ENCODE assay signal across 14 cellular contexts in genomic region chr15:85019815-85020590, GRCh38. TPM values are rescaled to one million over a fixed set of nuclear protein-coding genes. Genes with fewer than 3 reads are reported as not detected.
DNase-seq lines count a peak whose midpoint lies in the region; ATAC-seq and TF ChIP-seq lines count a peak whose summit lies in the region.
"Had no signal": no experiment of that assay in that cellular context is flagged by ENCODE, and none has a peak within 500 bp of the region (broad histone marks: within the 10 kb centered on the region; RNA-seq: fewer than 3 reads in every experiment).

No MANE protein-coding gene starts in this region.

- peaks cover 14% of the 10 kb centered on the region for H3K4me1 ChIP-seq in HUES48 (ENCODE audit: control insufficient read depth, insufficient read depth, low read length)

- no peaks in the 10 kb centered on the region for H3K27me3 Mint-ChIP-seq in activated T-helper 1 cell treated with anti-CD3 and anti-CD28 coated beads, Interleukin-12 subunit alpha, Interleukin-12 subunit beta, Interleukin-2, Interleukin-4 antibody, amounts not matched to agents 30 ng/mL and 10 ng/mL and 1 ng/mL, durations not matched to agents 14 hours and 24 hours and 36 hours (ENCODE audit: insufficient read depth)
- H3K27me3 Mint-ChIP-seq: central memory CD8-positive, alpha-beta T cell had no signal

- H3K27ac ChIP-seq in HUES48 (ENCODE audit: low read depth, low read length), result peak overlapping the region; percentile 33
- H3K27ac ChIP-seq: heart left ventricle, upper lobe of left lung had no signal

- H3K9ac ChIP-seq in HUES48 (ENCODE audit: low read depth, low read length), result no peak overlapping the region

- no peaks in the 10 kb centered on the region for H3K9me3 ChIP-seq in HUES48 (ENCODE audit: control insufficient read depth, insufficient read depth, low read length)
- H3K9me3 ChIP-seq: heart left ventricle, upper lobe of left lung had no signal

- no peaks in the 10 kb centered on the region for H3K36me3 Mint-ChIP-seq in activated T-helper 1 cell treated with anti-CD3 and anti-CD28 coated beads, Interleukin-12 subunit alpha, Interleukin-12 subunit beta, Interleukin-2, Interleukin-4 antibody, amounts not matched to agents 30 ng/mL and 10 ng/mL and 1 ng/mL, durations not matched to agents 14 hours and 24 hours and 36 hours (ENCODE audit: low read depth)

- intact Hi-C loops in activated T-helper 1 cell treated with anti-CD3 and anti-CD28 coated beads, Interleukin-12 subunit alpha, Interleukin-12 subunit beta, Interleukin-2, Interleukin-4 antibody, amounts not matched to agents 30 ng/mL and 10 ng/mL and 1 ng/mL, durations not matched to agents 14 hours and 24 hours and 36 hours (cut with micrococcal nuclease), result no loop called here

- no peak overlapping the region for H3K27ac Mint-ChIP-seq in activated T-helper 1 cell treated with anti-CD3 and anti-CD28 coated beads, Interleukin-12 subunit alpha, Interleukin-12 subunit beta, Interleukin-2, Interleukin-4 antibody, amounts not matched to agents 30 ng/mL and 10 ng/mL and 1 ng/mL, durations not matched to agents 14 hours and 24 hours and 36 hours

- H3K36me3 ChIP-seq in HUES48 (ENCODE audit: control insufficient read depth, insufficient read depth, low read length) (no peaks in the 10 kb centered on the region), H7 (replicated peaks; ENCODE audit: control insufficient read depth, insufficient read depth, low read length) (no peaks in the 10 kb centered on the region)
- H3K36me3 ChIP-seq: heart left ventricle, upper lobe of left lung had no signal

- H3K4me1 Mint-ChIP-seq in activated T-helper 1 cell treated with anti-CD3 and anti-CD28 coated beads, Interleukin-12 subunit alpha, Interleukin-12 subunit beta, Interleukin-2, Interleukin-4 antibody, amounts not matched to agents 30 ng/mL and 10 ng/mL and 1 ng/mL, durations not matched to agents 14 hours and 24 hours and 36 hours (ENCODE audit: low read depth), result peaks cover 17% of the 10 kb centered on the region

- no peaks in the 10 kb centered on the region for H3K27me3 ChIP-seq in HUES48 (ENCODE audit: control insufficient read depth, insufficient read depth, low read length)
- H3K27me3 ChIP-seq in H7 (ENCODE audit: control insufficient read depth, insufficient read depth, low read length), result no peaks in the 10 kb centered on the region
- H3K27me3 ChIP-seq: heart left ventricle, upper lobe of left lung had no signal

- H3K9me3 Mint-ChIP-seq in activated T-helper 1 cell treated with anti-CD3 and anti-CD28 coated beads, Interleukin-12 subunit alpha, Interleukin-12 subunit beta, Interleukin-2, Interleukin-4 antibody, amounts not matched to agents 30 ng/mL and 10 ng/mL and 1 ng/mL, durations not matched to agents 14 hours and 24 hours and 36 hours, result no peaks in the 10 kb centered on the region
- H3K9me3 Mint-ChIP-seq: central memory CD8-positive, alpha-beta T cell had no signal

- no peak overlapping the region for H3K4me3 Mint-ChIP-seq in activated T-helper 1 cell treated with anti-CD3 and anti-CD28 coated beads, Interleukin-12 subunit alpha, Interleukin-12 subunit beta, Interleukin-2, Interleukin-4 antibody, amounts not matched to agents 30 ng/mL and 10 ng/mL and 1 ng/mL, durations not matched to agents 14 hours and 24 hours and 36 hours
- H3K4me3 Mint-ChIP-seq: central memory CD8-positive, alpha-beta T cell had no signal

- DNase-seq in GM12865 (ENCODE audit: low read depth), result peak; percentile 72
- peak; percentile 49 for DNase-seq in epithelial cell of esophagus (ENCODE audit: low read depth)
- no peak for DNase-seq in NCI-H345 (lab: John Stamatoyannopoulos, UW)
- DNase-seq in activated T-helper 1 cell treated with anti-CD3 and anti-CD28 coated beads, Interleukin-12 subunit alpha, Interleukin-12 subunit beta, Interleukin-2, Interleukin-4 antibody, amounts not matched to agents 30 ng/mL and 10 ng/mL and 1 ng/mL, durations not matched to agents 14 hours and 24 hours and 36 hours (ENCODE audit: low spot score), result no peak
- no peak for DNase-seq in activated CD4-positive, alpha-beta T cell treated with anti-CD3 and anti-CD28 coated beads, Interleukin-2, amount 50 U/mL, for 1 hour
- no peak for DNase-seq in H7
- DNase-seq: Karpas-422, NCI-H187 treated with DMSO at 0.1 percent for 48 hours, NCI-H774, upper lobe of left lung had no signal

- peak; percentile 45 for ATAC-seq in GM21381 (IDR thresholded peaks at IDR 0.05; ENCODE audit: unreplicated experiment)
- ATAC-seq: heart left ventricle had no signal

- H3K4me3 ChIP-seq in GM12865 (ENCODE audit: low read depth, low read length) (no peak overlapping the region), HUES48 (ENCODE audit: low read depth, low read length) (no peak overlapping the region), epithelial cell of esophagus (ENCODE audit: low read length) (no peak overlapping the region), H7 (ENCODE audit: insufficient read depth, low read depth, low read length) (no peak overlapping the region)
- H3K4me3 ChIP-seq: heart left ventricle, upper lobe of left lung had no signal

- TF ChIP-seq CTCF in GM12865 (IDR thresholded peaks at IDR 0.05; ENCODE audit: insufficient read depth, low read depth, low read length, missing control alignments), result no peak
- no peak for TF ChIP-seq CTCF in epithelial cell of esophagus (IDR thresholded peaks at IDR 0.05; ENCODE audit: insufficient read depth, low read depth, low read length, missing control alignments)

RNA-seq across cellular contexts. Expression of gene PDE8A, which starts 38.3 kb away (rescaled TPM):
- total RNA-seq in activated T-helper 1 cell treated with anti-CD3 and anti-CD28 coated beads, Interleukin-12 subunit alpha, Interleukin-12 subunit beta, Interleukin-2, Interleukin-4 antibody, amounts not matched to agents 30 ng/mL and 10 ng/mL and 1 ng/mL, durations not matched to agents 14 hours and 24 hours and 36 hours, result 17.4 and 25.2 TPM in 2 replicates
- 2.3 and 7.2 TPM in 2 replicates for total RNA-seq in H7 (2014; rRNA removed; shearing (Covaris generic))

Comparison
In these comparisons a context has a peak if more than half of its experiments do, and no peak if none do; other contexts are left out.
1. DNase-seq: peak in GM12865 (single experiment) and epithelial cell of esophagus (single experiment); none in NCI-H345 (single experiment), activated T-helper 1 cell treated with anti-CD3 and anti-CD28 coated beads, Interleukin-12 subunit alpha, Interleukin-12 subunit beta, Interleukin-2, Interleukin-4 antibody, amounts not matched to agents 30 ng/mL and 10 ng/mL and 1 ng/mL, durations not matched to agents 14 hours and 24 hours and 36 hours (single experiment), activated CD4-positive, alpha-beta T cell treated with anti-CD3 and anti-CD28 coated beads, Interleukin-2, amount 50 U/mL, for 1 hour (single experiment) and H7 (single experiment).